Comparison of ENCODE assay signal across 17 cellular contexts in the genomic region with DNA sequence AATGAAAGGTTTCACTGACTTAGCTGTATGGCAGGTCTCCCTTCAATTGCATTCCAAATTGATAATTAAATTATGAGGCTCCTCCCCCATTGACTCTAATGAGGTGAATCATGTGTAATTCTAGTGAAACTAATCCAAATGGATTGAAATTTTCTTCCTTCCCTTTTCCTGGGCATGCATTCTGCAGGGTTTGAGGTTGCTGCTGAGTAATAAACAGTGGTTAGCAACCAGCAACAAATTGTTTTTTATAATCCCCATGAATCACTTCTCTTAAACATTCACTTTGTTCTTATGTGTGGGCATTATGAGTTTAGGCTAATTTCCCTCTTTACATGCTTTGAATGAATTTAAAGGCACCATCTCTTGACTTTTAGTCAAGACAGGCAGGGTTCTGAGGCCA. TPM values are rescaled to one million over a fixed set of nuclear protein-coding genes. Genes with fewer than 3 reads are reported as not detected.
"Had no signal": no experiment of that assay in that cellular context is flagged by ENCODE, and none has a peak within 500 bp of the region (broad histone marks: within the 10 kb centered on the region; RNA-seq: fewer than 3 reads in every experiment).

No MANE protein-coding gene starts in this region.

- H3K4me1 Mint-ChIP-seq: activated naive CD8-positive, alpha-beta T cell treated with anti-CD3 and anti-CD28 coated beads, Interleukin-2, amount 10 ng/mL, durations not matched to agents 7 days and 5 days; nephron had no signal

- ATAC-seq: left ventricle myocardium superior, right cardiac atrium had no signal

- H3K9me3 Mint-ChIP-seq: endodermal cell; nephron; stimulated activated naive CD8-positive, alpha-beta T cell treated with anti-CD3 and anti-CD28 coated beads, Interleukin-15, Interleukin-2, amounts not matched to agents 100 ng/mL and 50 ng/mL, for 24 hours; type B pancreatic cell had no signal

- H3K4me3 Mint-ChIP-seq: activated naive CD8-positive, alpha-beta T cell treated with anti-CD3 and anti-CD28 coated beads, Interleukin-2, amount 10 ng/mL, durations not matched to agents 7 days and 5 days; activated T-helper 1 cell treated with anti-CD3 and anti-CD28 coated beads, Interleukin-12 subunit alpha, Interleukin-12 subunit beta, Interleukin-2, Interleukin-4 antibody, amounts not matched to agents 30 ng/mL and 10 ng/mL and 1 ng/mL, durations not matched to agents 14 hours and 24 hours and 36 hours; endodermal cell; nephron; stimulated activated naive CD8-positive, alpha-beta T cell treated with anti-CD3 and anti-CD28 coated beads, Interleukin-15, Interleukin-2, amounts not matched to agents 100 ng/mL and 50 ng/mL, for 24 hours; type B pancreatic cell had no signal

- H3K36me3 Mint-ChIP-seq: activated naive CD8-positive, alpha-beta T cell treated with anti-CD3 and anti-CD28 coated beads, Interleukin-2, amount 10 ng/mL, durations not matched to agents 7 days and 5 days; type B pancreatic cell had no signal

- H3K27ac Mint-ChIP-seq: activated naive CD8-positive, alpha-beta T cell treated with anti-CD3 and anti-CD28 coated beads, Interleukin-2, amount 10 ng/mL, durations not matched to agents 7 days and 5 days; activated T-helper 1 cell treated with anti-CD3 and anti-CD28 coated beads, Interleukin-12 subunit alpha, Interleukin-12 subunit beta, Interleukin-2, Interleukin-4 antibody, amounts not matched to agents 30 ng/mL and 10 ng/mL and 1 ng/mL, durations not matched to agents 14 hours and 24 hours and 36 hours; endodermal cell; nephron; stimulated activated naive CD8-positive, alpha-beta T cell treated with anti-CD3 and anti-CD28 coated beads, Interleukin-15, Interleukin-2, amounts not matched to agents 100 ng/mL and 50 ng/mL, for 24 hours; type B pancreatic cell had no signal

- H3K4me3 ChIP-seq: dorsolateral prefrontal cortex had no signal

- H3K27ac ChIP-seq: dorsolateral prefrontal cortex had no signal

- DNase-seq: activated CD4-positive, alpha-beta T cell treated with anti-CD3 and anti-CD28 coated beads, Interleukin-2, amount 50 U/mL, for 1 hour; activated CD4-positive, CD25-positive, alpha-beta regulatory T cell; activated naive CD8-positive, alpha-beta T cell treated with anti-CD3 and anti-CD28 coated beads, Interleukin-2, amount 10 ng/mL, durations not matched to agents 7 days and 5 days; anterior cingulate cortex; dorsolateral prefrontal cortex; endodermal cell; hippocampal formation; left ventricle myocardium superior; nucleus accumbens; right cardiac atrium; T-helper 2 cell had no signal

- H3K27me3 Mint-ChIP-seq: activated naive CD8-positive, alpha-beta T cell treated with anti-CD3 and anti-CD28 coated beads, Interleukin-2, amount 10 ng/mL, durations not matched to agents 7 days and 5 days; stimulated activated naive CD8-positive, alpha-beta T cell treated with anti-CD3 and anti-CD28 coated beads, Interleukin-15, Interleukin-2, amounts not matched to agents 100 ng/mL and 50 ng/mL, for 24 hours; type B pancreatic cell had no signal

RNA-seq across cellular contexts. Expression of gene MYOCD, which starts 43.4 kb away (rescaled TPM):
- total RNA-seq: activated CD8-positive, alpha-beta memory T cell treated with anti-CD3 and anti-CD28 coated beads for 36 hours; activated naive CD8-positive, alpha-beta T cell treated with anti-CD3 and anti-CD28 coated beads, Interleukin-2, amount 10 ng/mL, durations not matched to agents 7 days and 5 days; activated T-helper 1 cell treated with anti-CD3 and anti-CD28 coated beads, Interleukin-12 subunit alpha, Interleukin-12 subunit beta, Interleukin-2, Interleukin-4 antibody, amounts not matched to agents 30 ng/mL and 10 ng/mL and 1 ng/mL, durations not matched to agents 14 hours and 24 hours and 36 hours had no signal
- polyA plus RNA-seq: keratinocyte had no signal
